9 cellular contexts compared by ENCODE assay signal in the genomic region with DNA sequence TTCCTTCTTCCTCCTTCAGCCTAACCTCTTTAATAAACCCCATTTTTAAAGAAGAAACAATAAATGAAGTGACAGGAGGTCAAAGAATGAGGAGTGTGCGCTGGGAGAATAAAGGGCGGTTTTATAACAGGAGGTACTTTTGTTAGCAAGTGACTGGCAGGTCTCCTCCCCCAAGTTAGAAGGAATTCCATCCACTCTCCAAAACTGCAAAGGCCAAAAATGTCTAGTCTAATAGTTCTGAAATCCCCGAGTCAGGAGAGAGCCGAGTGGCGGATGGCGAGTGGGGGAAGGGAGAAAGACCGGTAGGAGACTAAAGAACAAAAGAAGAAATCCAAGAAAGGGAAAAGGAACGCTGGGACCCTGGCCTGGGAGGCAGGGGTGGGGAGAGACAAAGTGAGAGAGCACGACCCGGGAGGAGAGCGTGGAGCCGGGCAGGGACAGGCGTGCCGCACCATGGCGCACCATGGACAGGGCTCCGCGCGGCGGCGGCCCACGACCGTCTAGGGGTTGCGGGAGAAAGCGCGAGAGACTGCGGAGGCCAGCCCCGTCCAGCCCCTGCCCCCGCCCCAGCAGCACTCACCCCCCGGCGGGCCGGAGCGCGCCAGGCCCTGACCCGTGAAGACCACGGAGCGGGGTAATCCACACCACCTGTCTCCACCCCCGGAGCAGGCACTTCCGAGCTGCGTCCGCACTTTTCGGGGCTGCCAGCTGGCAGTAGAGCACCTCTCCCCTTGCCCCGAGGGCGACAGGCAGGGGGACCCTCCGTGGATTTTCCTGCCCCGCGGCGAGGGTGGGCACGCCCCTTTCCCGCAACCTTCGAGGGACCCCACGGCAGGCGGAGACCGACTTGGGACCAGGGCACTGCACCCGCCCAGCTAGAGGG. TPM values are rescaled to one million over a fixed set of nuclear protein-coding genes. Genes with fewer than 3 reads are reported as not detected.
DNase-seq lines count a peak whose midpoint lies in the region; TF ChIP-seq lines count a peak whose summit lies in the region.
"Had no signal": no experiment of that assay in that cellular context is flagged by ENCODE, and none has a peak within 500 bp of the region (broad histone marks: within the 10 kb centered on the region; RNA-seq: fewer than 3 reads in every experiment).

No MANE protein-coding gene starts in this region.

- peaks cover 23% of the 10 kb centered on the region for H3K4me1 Mint-ChIP-seq in dendritic cell treated with granulocyte-macrophage colony-stimulating factor and Interleukin-4, amounts not matched to agents 40 ng/mL and 50 ng/mL, for 4 days (ENCODE audit: low read depth)

- no peak overlapping the region for H2AFZ ChIP-seq in PC-9

- CTCF ChIA-PET in PC-9 (lab: Charles Lee): no interaction called here

- H3K4me3 Mint-ChIP-seq in dendritic cell treated with granulocyte-macrophage colony-stimulating factor and Interleukin-4, amounts not matched to agents 40 ng/mL and 50 ng/mL, for 4 days: peak overlapping the region; percentile 73

- no peaks in the 10 kb centered on the region for H3K27me3 ChIP-seq in PC-9 (ENCODE audit: insufficient read depth, low read depth)

- H3K27ac ChIP-seq in PC-9: no peak overlapping the region
- H3K27ac ChIP-seq: HL-60 had no signal

- no peaks in the 10 kb centered on the region for H3K36me3 ChIP-seq in PC-9 (ENCODE audit: low read depth)

- DNase-seq in C1 segment of cervical spinal cord (lab: John Stamatoyannopoulos, UW) (peak in 8 of 14 donors; percentile 0 to 67 (median 47)), medulla oblongata (ENCODE audit: extremely low spot score) (peak; percentile 41), PC-9 (no peak), KG1 (lab: John Stamatoyannopoulos, UW) (no peak), SIG-M5 (lab: John Stamatoyannopoulos, UW) (no peak), SIG-M5 treated with dmso at 0.1 percent for 504 hours (lab: John Stamatoyannopoulos, UW; ENCODE audit: unreplicated experiment) (no peak)
- no peak for DNase-seq in Jurkat, Clone E6-1 (ENCODE audit: low read depth, low spot score)

- H3K79me2 ChIP-seq in PC-9 (ENCODE audit: low read depth): no peaks in the 10 kb centered on the region

- no peaks in the 10 kb centered on the region for H3K4me1 ChIP-seq in PC-9 (replicated peaks; ENCODE audit: insufficient read depth)

- no peaks in the 10 kb centered on the region for H3K9me2 ChIP-seq in PC-9 (ENCODE audit: insufficient read depth)

- no peaks in the 10 kb centered on the region for H3F3A ChIP-seq in PC-9 (ENCODE audit: insufficient read depth, low read depth)

- no peak overlapping the region for H3K27ac Mint-ChIP-seq in dendritic cell treated with granulocyte-macrophage colony-stimulating factor and Interleukin-4, amounts not matched to agents 40 ng/mL and 50 ng/mL, for 4 days

- no peak overlapping the region for H3K4me2 ChIP-seq in PC-9

- no peaks in the 10 kb centered on the region for H4K20me1 ChIP-seq in PC-9 (ENCODE audit: insufficient read depth)

- no peaks in the 10 kb centered on the region for H3K9me3 Mint-ChIP-seq in dendritic cell treated with granulocyte-macrophage colony-stimulating factor and Interleukin-4, amounts not matched to agents 40 ng/mL and 50 ng/mL, for 4 days

- POLR2A ChIA-PET in PC-9 (lab: Charles Lee; ENCODE audit: unreplicated experiment): no interaction called here

- intact Hi-C loops in dendritic cell treated with granulocyte-macrophage colony-stimulating factor and Interleukin-4, amounts not matched to agents 40 ng/mL and 50 ng/mL, for 4 days (cut with micrococcal nuclease): no loop called here
- intact Hi-C loops in PC-9 (cut with micrococcal nuclease; ENCODE audit: unreplicated experiment): no loop called here

- H3K4me3 ChIP-seq in Jurkat, Clone E6-1 (ENCODE audit: low read length): peak overlapping the region; percentile 68
- no peak overlapping the region for H3K4me3 ChIP-seq in PC-9

- BruUV-seq in PC-9 (replicated peaks; lab: Mats Ljungman, UMichigan): no TSS peak

- peaks cover 51% of the 10 kb centered on the region for H3K27me3 Mint-ChIP-seq in dendritic cell treated with granulocyte-macrophage colony-stimulating factor and Interleukin-4, amounts not matched to agents 40 ng/mL and 50 ng/mL, for 4 days

- TF ChIP-seq CTCF in PC-9 (conservative IDR thresholded peaks at IDR 0.05): no peak

- H3K9me3 ChIP-seq in PC-9 (ENCODE audit: insufficient read depth, low read depth): no peaks in the 10 kb centered on the region

- peaks cover 6% of the 10 kb centered on the region for H3K36me3 Mint-ChIP-seq in dendritic cell treated with granulocyte-macrophage colony-stimulating factor and Interleukin-4, amounts not matched to agents 40 ng/mL and 50 ng/mL, for 4 days (ENCODE audit: low read depth)

RNA-seq across cellular contexts. Expression of a gene that starts 1.6 kb away (rescaled TPM):
- 12.9 TPM for polyA plus RNA-seq in Jurkat, Clone E6-1 (2012; ENCODE audit: insufficient read depth, insufficient read length)
- 6.4 and 8.5 TPM in 2 replicates for total RNA-seq in PC-9 (2021)

Comparison
In these comparisons a context has a peak if more than half of its experiments do, and no peak if none do; other contexts are left out.
1. DNase-seq: peak in C1 segment of cervical spinal cord (8 of 14) and medulla oblongata (single experiment); none in Jurkat, Clone E6-1 (single experiment), PC-9 (0 of 2), KG1 (single experiment), SIG-M5 (single experiment) and SIG-M5 treated with dmso at 0.1 percent for 504 hours (single experiment).